1 cellular context compared by ENCODE assay signal in genomic region chr1:121168152-121168668, GRCh38. TPM values are rescaled to one million over a fixed set of nuclear protein-coding genes. Genes with fewer than 3 reads are reported as not detected.
"Had no signal": no experiment of that assay in that cellular context is flagged by ENCODE, and none has a peak within 500 bp of the region (broad histone marks: within the 10 kb centered on the region; RNA-seq: fewer than 3 reads in every experiment).

No MANE protein-coding gene starts in this region.

RNA-seq across cellular contexts. Expression of gene FAM72B, which starts 15.9 kb away (rescaled TPM):
- total RNA-seq: gastrocnemius medialis had no signal
